Comparison of ENCODE assay signal across 24 cellular contexts in genomic region chr19:32196690-32197420, GRCh38.
"Had no signal": no experiment of that assay in that cellular context is flagged by ENCODE, and none has a peak within 500 bp of the region (broad histone marks: within the 10 kb centered on the region; RNA-seq: fewer than 3 reads in every experiment).

No MANE protein-coding gene starts in this region.

- ATAC-seq: activated T-cell treated with anti-CD3 and anti-CD28 coated beads, Interleukin-2, amount 50 U/mL, for 4 hours; K562; T-helper 17 cell had no signal

- H3K4me3 Mint-ChIP-seq: activated B cell treated with CpG ODN at 0.5 μM for 24 hours; activated CD4-positive, alpha-beta memory T cell treated with anti-CD3 and anti-CD28 coated beads for 36 hours; activated CD4-positive, alpha-beta T cell treated with anti-CD3 and anti-CD28 coated beads, Interleukin-2, amount 10 ng/mL, durations not matched to agents 24 days and 14 days; activated naive CD4-positive, alpha-beta T cell treated with anti-CD3 and anti-CD28 coated beads for 36 hours; activated naive CD8-positive, alpha-beta T cell; activated T-cell treated with anti-CD3 and anti-CD28 coated beads, Interleukin-2, amount 50 U/mL, for 4 hours; T-helper 17 cell had no signal

- DNase-seq: activated B cell treated with CpG ODN at 0.5 μM for 24 hours; activated CD4-positive, alpha-beta memory T cell treated with anti-CD3 and anti-CD28 coated beads for 36 hours; activated CD4-positive, alpha-beta T cell treated with anti-CD3 and anti-CD28 coated beads for 1 hour; activated CD4-positive, alpha-beta T cell treated with anti-CD3 and anti-CD28 coated beads, Interleukin-2, amount 10 ng/mL, durations not matched to agents 24 days and 14 days; activated CD8-positive, alpha-beta memory T cell treated with anti-CD3 and anti-CD28 coated beads for 24 hours; activated effector memory CD4-positive, alpha-beta T cell treated with anti-CD3 and anti-CD28 coated beads, Interleukin-2, amount 50 U/mL, for 16 hours; activated naive CD4-positive, alpha-beta T cell treated with anti-CD3 and anti-CD28 coated beads for 36 hours; activated T-cell treated with anti-CD3 and anti-CD28 coated beads, Interleukin-2, amount 50 U/mL, for 4 hours; amygdala; brain microvascular endothelial cell; Karpas-422; NCI-H1105 treated with DMSO at 0.1 percent for 48 hours; NCI-H1436 treated with DMSO at 0.1 percent for 48 hours; NCI-H187; NCI-H2081; NCI-H510A treated with DMSO at 0.1 percent for 48 hours; NCI-H69; SHP77; T-helper 17 cell; T-helper 9 cell had no signal

- H3K4me1 ChIP-seq: Peyer's patch had no signal

- H3K9me3 Mint-ChIP-seq: activated B cell treated with CpG ODN at 0.5 μM for 24 hours; activated CD4-positive, alpha-beta T cell treated with anti-CD3 and anti-CD28 coated beads, Interleukin-2, amount 10 ng/mL, durations not matched to agents 24 days and 14 days; activated naive CD4-positive, alpha-beta T cell treated with anti-CD3 and anti-CD28 coated beads for 36 hours; activated T-cell treated with anti-CD3 and anti-CD28 coated beads, Interleukin-2, amount 50 U/mL, for 4 hours had no signal

- H3K27ac Mint-ChIP-seq: activated B cell treated with CpG ODN at 0.5 μM for 24 hours; activated CD4-positive, alpha-beta memory T cell treated with anti-CD3 and anti-CD28 coated beads for 36 hours; activated CD4-positive, alpha-beta T cell treated with anti-CD3 and anti-CD28 coated beads, Interleukin-2, amount 10 ng/mL, durations not matched to agents 24 days and 14 days; activated naive CD4-positive, alpha-beta T cell treated with anti-CD3 and anti-CD28 coated beads for 36 hours; activated naive CD8-positive, alpha-beta T cell; T-helper 17 cell had no signal

- H3K4me3 ChIP-seq: cardiac muscle cell, K562, Peyer's patch had no signal

- H3K27me3 Mint-ChIP-seq: activated CD4-positive, alpha-beta T cell treated with anti-CD3 and anti-CD28 coated beads, Interleukin-2, amount 10 ng/mL, durations not matched to agents 24 days and 14 days; activated naive CD8-positive, alpha-beta T cell had no signal

- H3K27me3 ChIP-seq: brain microvascular endothelial cell, cardiac muscle cell, Peyer's patch had no signal

- H3K36me3 ChIP-seq: brain microvascular endothelial cell, cardiac muscle cell, Peyer's patch had no signal

- FAIRE-seq: K562 had no signal

- H3K4me1 Mint-ChIP-seq: activated B cell treated with CpG ODN at 0.5 μM for 24 hours had no signal

- H3K27ac ChIP-seq: brain microvascular endothelial cell, cardiac muscle cell, Peyer's patch had no signal

- H3K36me3 Mint-ChIP-seq: activated CD4-positive, alpha-beta memory T cell treated with anti-CD3 and anti-CD28 coated beads for 36 hours; activated naive CD8-positive, alpha-beta T cell had no signal

- H3K9me3 ChIP-seq: Peyer's patch had no signal
